In genomic region chr12:53173085-53173715, GRCh38 we compare ENCODE assay signal across 18 cellular contexts. TPM values are rescaled to one million over a fixed set of nuclear protein-coding genes. Genes with fewer than 3 reads are reported as not detected.
DNase-seq lines count a peak whose midpoint lies in the region; ATAC-seq and TF ChIP-seq lines count a peak whose summit lies in the region.
"Had no signal": no experiment of that assay in that cellular context is flagged by ENCODE, and none has a peak within 500 bp of the region (broad histone marks: within the 10 kb centered on the region; RNA-seq: fewer than 3 reads in every experiment).

No MANE protein-coding gene starts in this region.

- no peak overlapping the region for H3K4me3 Mint-ChIP-seq in activated CD8-positive, alpha-beta memory T cell treated with anti-CD3 and anti-CD28 coated beads, Interleukin-2, amount 10 ng/mL, durations not matched to agents 7 days and 5 days
- no peak overlapping the region for H3K4me3 Mint-ChIP-seq in stimulated activated memory B cell treated with anti-CD40 and anti-IgM and Interleukin-4, amounts not matched to agents 10 μg/mL and 1 μg/mL and 100 μg/mL, for 72 hours
- H3K4me3 Mint-ChIP-seq: CD8-positive, alpha-beta memory T cell; GM23338; natural killer cell treated with Interleukin-12 subunit alpha and Interleukin-12 subunit beta and Interleukin-15 and Interleukin-18, amount 100 ng/mL, for 72 hours had no signal

- H3K36me3 Mint-ChIP-seq in activated CD8-positive, alpha-beta memory T cell treated with anti-CD3 and anti-CD28 coated beads, Interleukin-2, amount 10 ng/mL, durations not matched to agents 7 days and 5 days: peaks cover 2% of the 10 kb centered on the region
- H3K36me3 Mint-ChIP-seq in stimulated activated memory B cell treated with anti-CD40 and anti-IgM and Interleukin-4, amounts not matched to agents 10 μg/mL and 1 μg/mL and 100 μg/mL, for 72 hours: peaks cover 27% of the 10 kb centered on the region
- H3K36me3 Mint-ChIP-seq: natural killer cell treated with Interleukin-12 subunit alpha and Interleukin-12 subunit beta and Interleukin-15 and Interleukin-18, amount 100 ng/mL, for 72 hours had no signal

- no peak for ATAC-seq in activated CD8-positive, alpha-beta memory T cell treated with anti-CD3 and anti-CD28 coated beads, Interleukin-2, amount 10 ng/mL, durations not matched to agents 7 days and 5 days
- ATAC-seq in stimulated activated memory B cell treated with anti-CD40 and anti-IgM and Interleukin-4, amounts not matched to agents 10 μg/mL and 1 μg/mL and 100 μg/mL, for 72 hours: no peak
- ATAC-seq in GM18870 (IDR thresholded peaks at IDR 0.05; ENCODE audit: unreplicated experiment): no peak
- ATAC-seq: GM23338; natural killer cell treated with Interleukin-12 subunit alpha and Interleukin-12 subunit beta and Interleukin-15 and Interleukin-18, amount 100 ng/mL, for 72 hours had no signal

- DNase-seq in activated CD8-positive, alpha-beta memory T cell treated with anti-CD3 and anti-CD28 coated beads for 24 hours: peak; percentile 40
- no peak for DNase-seq in activated CD8-positive, alpha-beta memory T cell treated with anti-CD3 and anti-CD28 coated beads, Interleukin-2, amount 10 ng/mL, durations not matched to agents 7 days and 5 days
- DNase-seq in fibroblast of villous mesenchyme (ENCODE audit: low read depth): peak; percentile 18
- DNase-seq in cardiac septum (ENCODE audit: low spot score): no peak
- DNase-seq in COLO668 (lab: John Stamatoyannopoulos, UW; ENCODE audit: unreplicated experiment): no peak
- DNase-seq: activated CD4-positive, alpha-beta T cell treated with anti-CD3 and anti-CD28 coated beads, Interleukin-2, amount 50 U/mL, for 4 hours; CD8-positive, alpha-beta memory T cell; central memory CD4-positive, alpha-beta T cell; NCI-H2029; NCI-H526; PC-9; stomach had no signal

- no peaks in the 10 kb centered on the region for H3K27me3 Mint-ChIP-seq in activated CD8-positive, alpha-beta memory T cell treated with anti-CD3 and anti-CD28 coated beads, Interleukin-2, amount 10 ng/mL, durations not matched to agents 7 days and 5 days
- no peaks in the 10 kb centered on the region for H3K27me3 Mint-ChIP-seq in stimulated activated memory B cell treated with anti-CD40 and anti-IgM and Interleukin-4, amounts not matched to agents 10 μg/mL and 1 μg/mL and 100 μg/mL, for 72 hours
- H3K27me3 Mint-ChIP-seq: CD8-positive, alpha-beta memory T cell; natural killer cell treated with Interleukin-12 subunit alpha and Interleukin-12 subunit beta and Interleukin-15 and Interleukin-18, amount 100 ng/mL, for 72 hours had no signal

- H3K4me3 ChIP-seq in fibroblast of villous mesenchyme (ENCODE audit: low read depth, low read length): no peak overlapping the region
- H3K4me3 ChIP-seq: GM23338, lung, PC-9, stomach had no signal

- peaks cover 15% of the 10 kb centered on the region for H3K4me1 Mint-ChIP-seq in activated CD8-positive, alpha-beta memory T cell treated with anti-CD3 and anti-CD28 coated beads, Interleukin-2, amount 10 ng/mL, durations not matched to agents 7 days and 5 days
- peaks cover 12% of the 10 kb centered on the region for H3K4me1 Mint-ChIP-seq in stimulated activated memory B cell treated with anti-CD40 and anti-IgM and Interleukin-4, amounts not matched to agents 10 μg/mL and 1 μg/mL and 100 μg/mL, for 72 hours
- H3K4me1 Mint-ChIP-seq: CD8-positive, alpha-beta memory T cell had no signal

- H3K27ac ChIP-seq in VCaP: peak overlapping the region; percentile 72; the same call in 1 of the 2 replicates
- H3K27ac ChIP-seq: PC-9, stomach had no signal

- no peaks in the 10 kb centered on the region for H3K9me3 Mint-ChIP-seq in activated CD8-positive, alpha-beta memory T cell treated with anti-CD3 and anti-CD28 coated beads, Interleukin-2, amount 10 ng/mL, durations not matched to agents 7 days and 5 days (ENCODE audit: low read depth)
- H3K9me3 Mint-ChIP-seq in stimulated activated memory B cell treated with anti-CD40 and anti-IgM and Interleukin-4, amounts not matched to agents 10 μg/mL and 1 μg/mL and 100 μg/mL, for 72 hours: no peaks in the 10 kb centered on the region
- H3K9me3 Mint-ChIP-seq: CD8-positive, alpha-beta memory T cell; GM23338; natural killer cell treated with Interleukin-12 subunit alpha and Interleukin-12 subunit beta and Interleukin-15 and Interleukin-18, amount 100 ng/mL, for 72 hours had no signal

- TF ChIP-seq CTCF in VCaP (conservative IDR thresholded peaks at IDR 0.05): no peak
- no peak for TF ChIP-seq CTCF in fibroblast of villous mesenchyme (IDR thresholded peaks at IDR 0.05; ENCODE audit: insufficient read depth, low read depth, low read length)

- intact Hi-C loops in cardiac septum (cut with DNase I): no loop called here

- no peak overlapping the region for H3K27ac Mint-ChIP-seq in activated CD8-positive, alpha-beta memory T cell treated with anti-CD3 and anti-CD28 coated beads, Interleukin-2, amount 10 ng/mL, durations not matched to agents 7 days and 5 days
- peak overlapping the region; percentile 69 for H3K27ac Mint-ChIP-seq in stimulated activated memory B cell treated with anti-CD40 and anti-IgM and Interleukin-4, amounts not matched to agents 10 μg/mL and 1 μg/mL and 100 μg/mL, for 72 hours
- H3K27ac Mint-ChIP-seq: GM23338 had no signal

- CTCF ChIA-PET in activated CD8-positive, alpha-beta memory T cell treated with anti-CD3 and anti-CD28 coated beads, Interleukin-2, amount 10 ng/mL, durations not matched to agents 7 days and 5 days (lab: Charles Lee): interaction anchor here (0.5 to 9.2 kb wide), 4 partner anchors 14 to 107 kb away, joined by 3 to 63 read pairs (median 4); partner anchors contain the start of gene ESPL1

RNA-seq across cellular contexts. Expression of gene ZNF740, which starts 7.3 kb away (rescaled TPM):
- 10 to 100 TPM; 35.8 to 47.0 TPM for total RNA-seq in activated CD8-positive, alpha-beta memory T cell treated with anti-CD3 and anti-CD28 coated beads, Interleukin-2, amount 10 ng/mL, durations not matched to agents 7 days and 5 days
- total RNA-seq in fibroblast of villous mesenchyme (10.6 and 10.8 TPM in 2 replicates), cardiac septum (19.2 TPM)

RNA-seq across cellular contexts. Expression of gene CSAD, which starts 7.5 kb away (rescaled TPM):
- 10 to 100 TPM; 19.6 to 28.1 TPM for total RNA-seq in activated CD8-positive, alpha-beta memory T cell treated with anti-CD3 and anti-CD28 coated beads, Interleukin-2, amount 10 ng/mL, durations not matched to agents 7 days and 5 days
- total RNA-seq in fibroblast of villous mesenchyme: 5.5 and 7.8 TPM in 2 replicates
- 16.5 TPM for total RNA-seq in cardiac septum

RNA-seq across cellular contexts. Expression of gene ITGB7, which starts 33.9 kb away (rescaled TPM):
- total RNA-seq in activated CD8-positive, alpha-beta memory T cell treated with anti-CD3 and anti-CD28 coated beads, Interleukin-2, amount 10 ng/mL, durations not matched to agents 7 days and 5 days: 100 to 1,000 TPM; 567 to 729 TPM
- under 0.01 TPM in 1 of 2 replicates, not detected in the other for total RNA-seq in fibroblast of villous mesenchyme
- total RNA-seq in cardiac septum: 1.4 TPM
- total RNA-seq: GM23338 had no signal

RNA-seq across cellular contexts. Expression of gene RARG, which starts 58.8 kb away (rescaled TPM):
- total RNA-seq in activated CD8-positive, alpha-beta memory T cell treated with anti-CD3 and anti-CD28 coated beads, Interleukin-2, amount 10 ng/mL, durations not matched to agents 7 days and 5 days: 10 to 100 TPM; 29.4 to 38.8 TPM
- total RNA-seq in fibroblast of villous mesenchyme (28.0 and 29.4 TPM in 2 replicates), cardiac septum (21.2 TPM)

Comparison
In these comparisons a context has a peak if more than half of its experiments do, and no peak if none do; other contexts are left out.
1. DNase-seq: peak in activated CD8-positive, alpha-beta memory T cell treated with anti-CD3 and anti-CD28 coated beads for 24 hours (single experiment) and fibroblast of villous mesenchyme (single experiment); none in activated CD8-positive, alpha-beta memory T cell treated with anti-CD3 and anti-CD28 coated beads, Interleukin-2, amount 10 ng/mL, durations not matched to agents 7 days and 5 days (single experiment), cardiac septum (single experiment) and COLO668 (single experiment).
2. RNA of gene ITGB7, which starts 33.9 kb away (total RNA-seq): 567 to 729 TPM in activated CD8-positive, alpha-beta memory T cell treated with anti-CD3 and anti-CD28 coated beads, Interleukin-2, amount 10 ng/mL, durations not matched to agents 7 days and 5 days; 1.4 TPM in cardiac septum (single experiment) and under 0.01 TPM in fibroblast of villous mesenchyme; every median in the first group is over 100 times any median in the second.